ENCODE assay signal across 11 cellular contexts in the genomic region with DNA sequence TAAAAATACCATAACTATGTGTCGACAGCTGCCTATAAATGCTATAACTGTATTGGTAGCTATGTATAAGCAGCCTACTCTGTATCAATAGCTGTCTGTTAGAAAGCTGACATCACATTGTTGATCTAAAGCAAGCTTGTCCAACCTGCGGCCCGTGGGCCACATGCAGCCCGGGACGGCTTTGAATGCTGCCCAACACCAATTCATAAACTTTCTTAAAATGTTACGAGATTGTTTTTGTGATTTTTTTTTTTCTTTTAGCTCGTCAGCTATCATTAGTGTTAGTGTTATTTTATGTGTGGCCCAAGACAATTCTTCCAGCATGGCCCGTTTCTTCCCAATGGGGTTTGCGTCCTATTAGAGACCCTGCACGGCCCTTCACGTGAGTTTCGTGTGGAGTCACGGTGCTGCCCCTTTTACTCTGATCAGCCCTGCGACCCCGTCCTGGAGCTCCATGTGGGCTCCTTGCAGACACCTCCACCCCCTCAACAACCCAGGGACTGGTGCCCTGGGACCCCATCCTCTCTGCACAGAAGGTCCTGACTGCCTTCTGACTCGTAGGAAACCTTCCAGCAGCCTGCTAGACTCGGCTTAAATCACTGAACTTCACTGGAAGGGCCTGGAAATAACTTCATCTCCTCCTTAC. TPM values are rescaled to one million over a fixed set of nuclear protein-coding genes. Genes with fewer than 3 reads are reported as not detected.
A peak's percentile ranks its signal among the peaks of the same experiment; 100 is the strongest.
DNase-seq lines count a peak whose midpoint lies in the region; ATAC-seq and TF ChIP-seq lines count a peak whose summit lies in the region.
"Had no signal": no experiment of that assay in that cellular context is flagged by ENCODE, and none has a peak within 500 bp of the region (broad histone marks: within the 10 kb centered on the region; RNA-seq: fewer than 3 reads in every experiment).

No MANE protein-coding gene starts in this region.

- no peaks in the 10 kb centered on the region for H3K9me3 ChIP-seq in cardiac muscle cell (ENCODE audit: low read depth)
- H3K9me3 ChIP-seq in endocrine pancreas (ENCODE audit: control insufficient read depth, low read length) = peaks cover 6% of the 10 kb centered on the region
- H3K9me3 ChIP-seq in lower lobe of right lung = peaks cover 12% of the 10 kb centered on the region
- H3K9me3 ChIP-seq in suprapubic skin = no peaks in the 10 kb centered on the region

- 91% methylated on average over 16 of the region's 17 CpGs for WGBS in suprapubic skin

- H3K27me3 ChIP-seq in cardiac muscle cell = no peaks in the 10 kb centered on the region
- H3K27me3 ChIP-seq in endocrine pancreas (ENCODE audit: control insufficient read depth, insufficient read depth, low read length) = no peaks in the 10 kb centered on the region
- H3K27me3 ChIP-seq in lower lobe of right lung (ENCODE audit: low read depth) = no peaks in the 10 kb centered on the region
- no peaks in the 10 kb centered on the region for H3K27me3 ChIP-seq in suprapubic skin

- no peak for TF ChIP-seq POLR2A in suprapubic skin (IDR thresholded peaks at IDR 0.05)

- H3K4me3 ChIP-seq in cardiac muscle cell = no peak overlapping the region
- H3K4me3 ChIP-seq in endocrine pancreas (ENCODE audit: control insufficient read depth, insufficient read depth, low read length) = no peak overlapping the region
- no peak overlapping the region for H3K4me3 ChIP-seq in lower lobe of right lung
- H3K4me3 ChIP-seq in suprapubic skin = no peak overlapping the region

- H3K27ac ChIP-seq in cardiac muscle cell (peak overlapping the region; percentile 88), lower lobe of right lung (no peak overlapping the region), suprapubic skin (no peak overlapping the region)
- H3K27ac ChIP-seq: epithelial cell of prostate had no signal

- peak overlapping the region; percentile 8 for H3K9ac ChIP-seq in endocrine pancreas (ENCODE audit: control insufficient read depth, insufficient read depth, low read length)

- H3K4me1 ChIP-seq in cardiac muscle cell (ENCODE audit: low read depth) (peaks cover 26% of the 10 kb centered on the region), endocrine pancreas (ENCODE audit: control insufficient read depth, insufficient read depth, low read length) (no peaks in the 10 kb centered on the region), lower lobe of right lung (peaks cover 12% of the 10 kb centered on the region), suprapubic skin (peaks cover 19% of the 10 kb centered on the region)

- no peak for DNase-seq in cardiac muscle cell (ENCODE audit: low read depth in 1 of 2, low spot score in 1 of 2)
- DNase-seq in Right ventricle myocardium superior = no peak
- DNase-seq in lower lobe of right lung = peak; percentile 24
- peak; percentile 24 to 44 for DNase-seq in suprapubic skin (ENCODE audit: low spot score in 2 of 2)
- no peak for DNase-seq in NCI-H187 (lab: John Stamatoyannopoulos, UW)
- DNase-seq: activated CD4-positive, alpha-beta memory T cell treated with anti-CD3 and anti-CD28 coated beads, Interleukin-2, amount 10 ng/mL, durations not matched to agents 7 days and 5 days; Kasumi-1 had no signal

- no peaks in the 10 kb centered on the region for H3K36me3 ChIP-seq in cardiac muscle cell
- no peaks in the 10 kb centered on the region for H3K36me3 ChIP-seq in endocrine pancreas (ENCODE audit: control insufficient read depth, insufficient read depth, low read length)
- H3K36me3 ChIP-seq in lower lobe of right lung = peaks cover 34% of the 10 kb centered on the region
- peaks cover 34% of the 10 kb centered on the region for H3K36me3 ChIP-seq in suprapubic skin

- intact Hi-C loops in Right ventricle myocardium superior (cut with DNase I) (loop anchor here (5.0 kb wide), 2 partner anchors 209 to 404 kb away; no protein-coding TSS in a partner anchor), lower lobe of right lung (cut with DNase I) (no loop called here)

- no peak for TF ChIP-seq EP300 in suprapubic skin (IDR thresholded peaks at IDR 0.05)

- ATAC-seq in Right ventricle myocardium superior (ENCODE audit: poor library complexity) = no peak
- ATAC-seq in lower lobe of right lung = no peak
- ATAC-seq in HG02571 (IDR thresholded peaks at IDR 0.05; ENCODE audit: unreplicated experiment) = no peak
- no peak for ATAC-seq in HG02870 (IDR thresholded peaks at IDR 0.05; ENCODE audit: unreplicated experiment)

- TF ChIP-seq CTCF in cardiac muscle cell (IDR thresholded peaks at IDR 0.05; ENCODE audit: low read depth, low read length) (no peak), lower lobe of right lung (IDR thresholded peaks at IDR 0.05) (no peak), suprapubic skin (IDR thresholded peaks at IDR 0.05) (no peak)

RNA-seq across cellular contexts. Expression of gene PRKAR1B, which starts 4.5 kb away (rescaled TPM):
- total RNA-seq in cardiac muscle cell (35.4 and 40.2 TPM in 2 replicates), Right ventricle myocardium superior (16.5 TPM), lower lobe of right lung (16.8 TPM), suprapubic skin (10 to 100 TPM in 2 of 4 donors, 1 to 10 TPM in 2; 8.2 to 12.3 (median 10.5) TPM)
- polyA plus RNA-seq in cardiac muscle cell = 32.8 and 48.6 TPM in 2 replicates

RNA-seq across cellular contexts. Expression of gene DNAAF5, which starts 5.1 kb away (rescaled TPM):
- total RNA-seq in cardiac muscle cell (76.7 and 93.8 TPM in 2 replicates), Right ventricle myocardium superior (19.3 TPM), lower lobe of right lung (22.4 TPM), suprapubic skin (10 to 100 TPM; 26.7 to 34.4 (median 29.0) TPM)
- polyA plus RNA-seq in cardiac muscle cell = 32.7 and 51.9 TPM in 2 replicates

Comparison
In these comparisons a context has a peak if more than half of its experiments do, and no peak if none do; other contexts are left out.
1. DNase-seq: peak in lower lobe of right lung (single experiment) and suprapubic skin (2 of 2); none in cardiac muscle cell (0 of 2), Right ventricle myocardium superior (single experiment) and NCI-H187 (0 of 2).